In genomic region chr2:233100192-233100998, GRCh38 we compare ENCODE assay signal across 8 cellular contexts. TPM values are rescaled to one million over a fixed set of nuclear protein-coding genes. Genes with fewer than 3 reads are reported as not detected.
DNase-seq lines count a peak whose midpoint lies in the region; ATAC-seq and TF ChIP-seq lines count a peak whose summit lies in the region.

No MANE protein-coding gene starts in this region.

- DNase-seq in GM19240 (ENCODE audit: insufficient read length, low spot score) = peak; percentile 64
- DNase-seq in activated CD4-positive, alpha-beta T cell treated with anti-CD3 and anti-CD28 coated beads, Interleukin-2, amount 50 U/mL, for 1 hour = peak; percentile 48
- DNase-seq in natural killer cell = peak; percentile 70
- no peak for DNase-seq in osteocyte (ENCODE audit: extremely low spot score, unreplicated experiment)
- no peak for DNase-seq in foreskin keratinocyte
- no peak for DNase-seq in NCI-H1694 treated with DMSO at 0.1 percent for 48 hours (lab: John Stamatoyannopoulos, UW)
- DNase-seq in NCI-H2227 (lab: John Stamatoyannopoulos, UW; ENCODE audit: unreplicated experiment) = no peak

- ATAC-seq in HG03095 (IDR thresholded peaks at IDR 0.05; ENCODE audit: unreplicated experiment) = peak; percentile 59
- ATAC-seq in natural killer cell = peak; percentile 70 to 84 (median 78)
- ATAC-seq in foreskin keratinocyte = no peak

- peaks cover 8% of the 10 kb centered on the region for H3K36me3 Mint-ChIP-seq in natural killer cell
- no peaks in the 10 kb centered on the region for H3K36me3 Mint-ChIP-seq in osteocyte (ENCODE audit: unreplicated experiment)

- intact Hi-C loops in natural killer cell (cut with micrococcal nuclease) = loop anchor here (1.0 to 10.0 kb wide), 3 partner anchors 16 to 64 kb away; partner anchors contain the start of gene INPP5D

- H3K27me3 ChIP-seq in foreskin keratinocyte = peaks cover 23% of the 10 kb centered on the region

- no peaks in the 10 kb centered on the region for H3K4me1 ChIP-seq in foreskin keratinocyte

- H3K9me3 Mint-ChIP-seq in natural killer cell (peaks cover 0 to 2% of the 10 kb centered on the region in 2 donors), osteocyte (ENCODE audit: unreplicated experiment) (no peaks in the 10 kb centered on the region)

- H3K27ac ChIP-seq in foreskin keratinocyte = no peak overlapping the region

- H3K4me1 Mint-ChIP-seq in natural killer cell = peaks cover 80 to 84% of the 10 kb centered on the region in 2 donors
- no peaks in the 10 kb centered on the region for H3K4me1 Mint-ChIP-seq in osteocyte (ENCODE audit: unreplicated experiment)

- H3K27ac Mint-ChIP-seq in natural killer cell (peak overlapping the region; percentile 98 to 99), osteocyte (ENCODE audit: unreplicated experiment) (no peak overlapping the region)

- no peaks in the 10 kb centered on the region for H3K27me3 Mint-ChIP-seq in natural killer cell (ENCODE audit: low read depth in 2 of 2)
- H3K27me3 Mint-ChIP-seq in osteocyte (ENCODE audit: unreplicated experiment) = peaks cover 34% of the 10 kb centered on the region

- peak overlapping the region; percentile 83 for H3K4me3 Mint-ChIP-seq in natural killer cell
- no peak overlapping the region for H3K4me3 Mint-ChIP-seq in osteocyte (ENCODE audit: unreplicated experiment)

- TF ChIP-seq CTCF in natural killer cell (IDR thresholded peaks at IDR 0.05) = no peak
- TF ChIP-seq CTCF in osteocyte (IDR thresholded peaks at IDR 0.05) = no peak
- TF ChIP-seq CTCF in foreskin keratinocyte (conservative IDR thresholded peaks at IDR 0.05) = no peak

RNA-seq across cellular contexts. Expression of gene INPP5D, which starts 40.3 kb away (rescaled TPM):
- total RNA-seq in natural killer cell = 100 to 1,000 TPM; 385 to 498 (median 497) TPM
- total RNA-seq in osteocyte = 0.31 and 0.40 TPM in 2 replicates
- total RNA-seq in foreskin keratinocyte = 21.8 and 25.5 TPM in 2 replicates
- 14.5 and 15.2 TPM in 2 replicates for polyA plus RNA-seq in foreskin keratinocyte

Comparison
In these comparisons a context has a peak if more than half of its experiments do, and no peak if none do; other contexts are left out.
1. DNase-seq: peak in GM19240 (single experiment), activated CD4-positive, alpha-beta T cell treated with anti-CD3 and anti-CD28 coated beads, Interleukin-2, amount 50 U/mL, for 1 hour (single experiment) and natural killer cell (single experiment); none in osteocyte (single experiment), foreskin keratinocyte (0 of 2), NCI-H1694 treated with DMSO at 0.1 percent for 48 hours (single experiment) and NCI-H2227 (single experiment).
2. RNA of gene INPP5D, which starts 40.3 kb away (total RNA-seq): 385 to 498 TPM in natural killer cell; 21.8 to 25.5 TPM in foreskin keratinocyte and 0.31 to 0.40 TPM in osteocyte; every median in the first group is over 10 times any median in the second.